8 cellular contexts compared by ENCODE assay signal in the genomic region with DNA sequence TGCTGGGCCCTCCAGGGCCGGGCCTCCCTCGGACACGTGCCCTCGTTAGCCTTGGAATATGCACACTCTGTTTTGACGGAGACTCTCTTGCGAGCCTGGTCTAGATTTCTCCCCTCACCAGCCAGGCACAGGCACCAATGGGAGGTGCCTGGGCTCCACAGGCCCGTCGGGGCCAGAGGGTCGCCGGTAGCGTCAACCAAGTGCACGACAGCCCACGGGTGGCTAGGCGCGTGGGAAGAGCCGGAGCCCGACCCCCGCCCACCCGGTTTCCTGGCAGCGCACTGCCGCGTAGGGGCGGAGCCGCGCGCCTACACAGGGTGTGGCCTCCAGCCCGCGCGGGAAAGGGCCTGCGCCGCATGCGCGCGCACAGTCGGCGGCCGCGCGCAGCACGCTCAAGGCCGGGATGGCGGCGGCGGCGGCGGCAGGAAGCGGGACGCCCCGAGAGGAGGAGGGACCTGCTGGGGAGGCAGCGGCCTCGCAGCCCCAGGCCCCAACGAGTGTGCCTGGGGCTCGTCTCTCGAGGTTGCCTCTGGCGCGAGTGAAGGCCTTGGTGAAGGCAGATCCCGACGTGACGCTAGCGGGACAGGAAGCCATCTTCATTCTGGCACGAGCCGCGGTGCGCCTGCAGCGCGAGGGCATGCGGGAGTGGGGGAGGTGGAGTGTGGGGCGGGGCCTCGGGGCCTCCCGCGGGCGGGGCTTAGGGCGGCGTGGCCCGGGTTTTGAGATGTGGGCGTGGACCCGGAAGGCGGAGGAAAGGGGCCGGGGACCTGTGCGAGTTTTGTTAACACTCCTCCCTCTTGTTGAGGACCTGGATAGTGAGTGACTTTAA. TPM values are rescaled to one million over a fixed set of nuclear protein-coding genes. Genes with fewer than 3 reads are reported as not detected.
A peak's percentile ranks its signal among the peaks of the same experiment; 100 is the strongest.
DNase-seq lines count a peak whose midpoint lies in the region; ATAC-seq, FAIRE-seq and TF ChIP-seq lines count a peak whose summit lies in the region.

A gene with protein sequence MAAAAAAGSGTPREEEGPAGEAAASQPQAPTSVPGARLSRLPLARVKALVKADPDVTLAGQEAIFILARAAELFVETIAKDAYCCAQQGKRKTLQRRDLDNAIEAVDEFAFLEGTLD (plus strand): TSS at position 367 of the 829 bp plus-strand sequence. CDS start 37 bp downstream, at position 404.

- H3K4me1 Mint-ChIP-seq in activated naive CD8-positive, alpha-beta T cell treated with anti-CD3 and anti-CD28 coated beads, Interleukin-2, amount 50 U/mL, for 24 hours = peaks cover 31% of the 10 kb centered on the region

- peak within 1 kb of the TSS; percentile 63 for H3K27ac ChIP-seq in cardiac muscle cell
- peak within 1 kb of the TSS; percentile 90 for H3K27ac ChIP-seq in parathyroid adenoma
- peak within 1 kb of the TSS; percentile 89 to 96 for H3K27ac ChIP-seq in tibial artery

- peak within 1 kb of the TSS; percentile 75 for H3K4me3 Mint-ChIP-seq in activated naive CD8-positive, alpha-beta T cell treated with anti-CD3 and anti-CD28 coated beads, Interleukin-2, amount 50 U/mL, for 24 hours

- H3K36me3 Mint-ChIP-seq in activated naive CD8-positive, alpha-beta T cell treated with anti-CD3 and anti-CD28 coated beads, Interleukin-2, amount 50 U/mL, for 24 hours (ENCODE audit: low read depth) = peaks cover 25% of the 10 kb centered on the region

- H3K4me1 ChIP-seq in cardiac muscle cell (ENCODE audit: low read depth) (no peaks in the 10 kb centered on the region), parathyroid adenoma (no peaks in the 10 kb centered on the region), tibial artery (peaks cover 0 to 24% (median 9%) of the 10 kb centered on the region in 4 donors)

- H2AFZ ChIP-seq in parathyroid adenoma = peak within 1 kb of the TSS; percentile 96

- H3K4me2 ChIP-seq in parathyroid adenoma (ENCODE audit: low read length) = peak within 1 kb of the TSS; percentile 60

- peak; percentile 92 for TF ChIP-seq POLR2A in GM12891 (IDR thresholded peaks at IDR 0.05; ENCODE audit: low read depth, low read length)

- peak; percentile 90 for ATAC-seq in HG02763 (IDR thresholded peaks at IDR 0.05; ENCODE audit: unreplicated experiment)
- ATAC-seq in activated naive CD8-positive, alpha-beta T cell treated with anti-CD3 and anti-CD28 coated beads, Interleukin-2, amount 50 U/mL, for 24 hours = peak; percentile 92

- H3K27me3 Mint-ChIP-seq in activated naive CD8-positive, alpha-beta T cell treated with anti-CD3 and anti-CD28 coated beads, Interleukin-2, amount 50 U/mL, for 24 hours = no peaks in the 10 kb centered on the region

- H3K4me3 ChIP-seq in cardiac muscle cell (peak within 1 kb of the TSS; percentile 64), parathyroid adenoma (ENCODE audit: low read depth, low read length) (peak within 1 kb of the TSS; percentile 65), tibial artery (peak within 1 kb of the TSS; percentile 68 to 86)

- H3K36me3 ChIP-seq in cardiac muscle cell (no peaks in the 10 kb centered on the region), parathyroid adenoma (ENCODE audit: control insufficient read depth, insufficient read depth, low read length) (no peaks in the 10 kb centered on the region), tibial artery (peaks cover 0 to 7% (median 0%) of the 10 kb centered on the region in 3 donors)

- peak; percentile 68 for DNase-seq in GM12891 (ENCODE audit: insufficient read length, low spot score)
- DNase-seq in NCI-H1417 (lab: John Stamatoyannopoulos, UW) = peak; percentile 64 to 98 (median 96)
- DNase-seq in SW480 (ENCODE audit: low spot score) = peak; percentile 88
- peak; percentile 93 for DNase-seq in activated naive CD8-positive, alpha-beta T cell treated with anti-CD3 and anti-CD28 coated beads, Interleukin-2, amount 50 U/mL, for 24 hours
- DNase-seq in cardiac muscle cell (ENCODE audit: low read depth in 1 of 2, low spot score in 1 of 2) = peak; percentile 87 to 92
- peak; percentile 89 to 95 for DNase-seq in tibial artery

- H3K27me3 ChIP-seq in cardiac muscle cell (no peaks in the 10 kb centered on the region), parathyroid adenoma (ENCODE audit: control insufficient read depth, insufficient read depth, low read length) (no peaks in the 10 kb centered on the region), tibial artery (no peaks in the 10 kb centered on the region)

- H3K9ac ChIP-seq in parathyroid adenoma = peak within 1 kb of the TSS; percentile 37

- no peaks in the 10 kb centered on the region for H3K79me2 ChIP-seq in parathyroid adenoma

- intact Hi-C loops in tibial artery (cut with DNase I; ENCODE audit: low total_unique reads) = no loop called here

- TF ChIP-seq CTCF in cardiac muscle cell (IDR thresholded peaks at IDR 0.05; ENCODE audit: low read depth, low read length) (no peak), parathyroid adenoma (IDR thresholded peaks at IDR 0.05) (no peak), tibial artery (IDR thresholded peaks at IDR 0.05) (no peak)

- peak within 1 kb of the TSS; percentile 71 for H3K27ac Mint-ChIP-seq in activated naive CD8-positive, alpha-beta T cell treated with anti-CD3 and anti-CD28 coated beads, Interleukin-2, amount 50 U/mL, for 24 hours

- no peaks in the 10 kb centered on the region for H3K9me3 ChIP-seq in cardiac muscle cell (ENCODE audit: low read depth)
- H3K9me3 ChIP-seq in parathyroid adenoma (ENCODE audit: control insufficient read depth, low read length) = no peaks in the 10 kb centered on the region
- no peaks in the 10 kb centered on the region for H3K9me3 ChIP-seq in tibial artery

- peak; percentile 98 for FAIRE-seq in GM12891 (lab: Jason Lieb, UNC)

- H3K9me3 Mint-ChIP-seq in activated naive CD8-positive, alpha-beta T cell treated with anti-CD3 and anti-CD28 coated beads, Interleukin-2, amount 50 U/mL, for 24 hours = no peaks in the 10 kb centered on the region

TF ChIP-seq in GM12891, 5 proteins besides CTCF, POLR2A, EP300 and RAD21:
- TF ChIP-seq POU2F2 (IDR thresholded peaks at IDR 0.05; ENCODE audit: low read depth, low read length) (peak; percentile 23; the same call in 1 of the 2 replicates), TAF1 (IDR thresholded peaks at IDR 0.05; ENCODE audit: low read depth, low read length) (peak; percentile 82), POLR2AphosphoS5 (IDR thresholded peaks at IDR 0.05; ENCODE audit: low read depth, low read length) (peak; percentile 96), PAX5 (IDR thresholded peaks at IDR 0.05; ENCODE audit: insufficient read depth, low read length, severe bottlenecking) (no peak), SPI1 (IDR thresholded peaks at IDR 0.05; ENCODE audit: low read depth, low read length) (no peak)

RNA-seq across cellular contexts. Expression of the gene that starts here (rescaled TPM):
- polyA plus RNA-seq in GM12891 (2012; ENCODE audit: low read depth, missing spikeins) = 58.9 TPM
- 11.0 and 19.9 TPM in 2 replicates for total RNA-seq in cardiac muscle cell
- 50.1 and 89.9 TPM in 2 replicates for polyA plus RNA-seq in cardiac muscle cell

Comparison
In these comparisons a context has a peak if more than half of its experiments do, and no peak if none do; other contexts are left out.
1. Peak in every context shown above with its lines: DNase-seq, ATAC-seq, H3K4me3 ChIP-seq and H3K27ac ChIP-seq.